In the genomic region with DNA sequence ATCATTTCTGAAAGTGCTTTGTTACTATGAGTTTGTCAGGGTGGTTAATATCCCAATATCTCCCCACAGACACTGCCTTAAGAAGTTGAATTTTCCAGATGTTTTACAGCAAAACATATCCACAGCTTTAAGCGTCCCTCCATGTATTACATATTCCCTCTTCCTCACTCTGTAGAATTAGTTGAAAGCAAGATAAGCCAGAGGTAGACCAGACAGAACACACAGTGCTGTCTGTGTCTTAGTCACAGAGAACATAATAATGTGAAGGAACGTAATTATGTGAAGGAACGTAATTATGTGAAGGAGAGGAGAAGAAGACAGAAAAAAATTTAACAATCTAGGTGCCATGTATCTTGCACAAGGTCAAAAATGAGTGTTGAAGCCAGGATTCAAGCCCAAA, we compare ENCODE assay signal across 25 cellular contexts.
"Had no signal": no experiment of that assay in that cellular context is flagged by ENCODE, and none has a peak within 500 bp of the region (broad histone marks: within the 10 kb centered on the region; RNA-seq: fewer than 3 reads in every experiment).

No MANE protein-coding gene starts in this region.

- H3K36me3 ChIP-seq: stomach, suprapubic skin, thoracic aorta, thyroid gland, tibial artery, tibial nerve, transverse colon, upper lobe of left lung, upper lobe of right lung, uterus, vagina had no signal

- H3K27me3 ChIP-seq: stomach, suprapubic skin, testis, thyroid gland, tibial artery, tibial nerve, transverse colon, upper lobe of left lung, upper lobe of right lung, uterus, vagina had no signal

- H3K9me3 ChIP-seq: stomach, suprapubic skin, testis, thoracic aorta, thyroid gland, tibial artery, tibial nerve, transverse colon, upper lobe of left lung, upper lobe of right lung, uterus, vagina had no signal

- H3K27ac ChIP-seq: stomach, suprapubic skin, thoracic aorta, thyroid gland, tibial artery, tibial nerve, transverse colon, upper lobe of left lung, upper lobe of right lung, uterus, vagina had no signal

- H3K4me1 ChIP-seq: stomach, thyroid gland, tibial artery, tibial nerve, upper lobe of left lung, upper lobe of right lung, uterus, vagina had no signal

- DNase-seq: stimulated activated CD4-positive, alpha-beta T cell treated with anti-CD3 and anti-CD28 coated beads, Interleukin-2, amount 100 ng/mL, for 48 hours; stimulated activated CD4-positive, alpha-beta T cell treated with anti-CD3 and anti-CD28 coated beads, Interleukin-4, amount 100 ng/mL, for 1 hour; stimulated activated CD4-positive, alpha-beta T cell treated with anti-CD3 and anti-CD28 coated beads, Interleukin-4, amount 100 ng/mL, for 24 hours; stimulated activated CD4-positive, alpha-beta T cell treated with anti-CD3 and anti-CD28 coated beads, Interleukin-4, amount 100 ng/mL, for 4 hours; stimulated activated CD8-positive, alpha-beta memory T cell treated with anti-CD3 and anti-CD28 coated beads, Interleukin-4, amount 100 ng/mL, for 48 hours; stimulated activated naive B cell treated with anti-CD40 and anti-IgM and Interleukin-4, amounts not matched to agents 10 μg/mL and 1 μg/mL and 100 μg/mL, for 72 hours; stimulated activated naive CD4-positive, alpha-beta T cell; stimulated activated naive CD4-positive, alpha-beta T cell treated with Interleukin-2 at 50 U/mL for 16 hours; stimulated activated naive CD8-positive, alpha-beta T cell treated with anti-CD3 and anti-CD28 coated beads, Interleukin-15, amount 100 ng/mL, for 72 hours; stimulated activated naive CD8-positive, alpha-beta T cell treated with anti-CD3 and anti-CD28 coated beads, Interleukin-15, Interleukin-2, amounts not matched to agents 100 U/mL and 50 U/mL, for 24 hours; stomach; substantia nigra; testis; thyroid gland; tibial artery; transverse colon; upper lobe of left lung; upper lobe of right lung; uterus had no signal

- H3K4me3 ChIP-seq: stomach, suprapubic skin, testis, thoracic aorta, thyroid gland, tibial artery, tibial nerve, transverse colon, upper lobe of left lung, upper lobe of right lung, uterus, vagina had no signal

- ATAC-seq: stimulated activated effector memory CD8-positive, alpha-beta T cell treated with anti-CD3 and anti-CD28 coated beads, Interleukin-12 subunit alpha, Interleukin-12 subunit beta, amount 100 ng/mL, for 72 hours; stimulated activated memory B cell treated with anti-CD40 and anti-IgM and Interleukin-4, amounts not matched to agents 10 μg/mL and 1 μg/mL and 100 μg/mL, for 72 hours; stimulated activated naive B cell treated with anti-CD40 and anti-IgM and Interleukin-4, amounts not matched to agents 10 μg/mL and 1 μg/mL and 100 μg/mL, for 72 hours; stimulated activated naive CD8-positive, alpha-beta T cell treated with anti-CD3 and anti-CD28 coated beads, Interleukin-15, amount 100 ng/mL, for 72 hours; stimulated activated naive CD8-positive, alpha-beta T cell treated with anti-CD3 and anti-CD28 coated beads, Interleukin-15, Interleukin-2, amounts not matched to agents 100 U/mL and 50 U/mL, for 24 hours; upper lobe of right lung had no signal
